32 cellular contexts compared by ENCODE assay signal in genomic region chr17:59954856-59955255, GRCh38.
"Had no signal": no experiment of that assay in that cellular context is flagged by ENCODE, and none has a peak within 500 bp of the region (broad histone marks: within the 10 kb centered on the region; RNA-seq: fewer than 3 reads in every experiment).

No MANE protein-coding gene starts in this region.

- H3K9me3 Mint-ChIP-seq: activated B cell treated with CpG ODN at 0.5 μM for 24 hours; activated CD4-positive, alpha-beta memory T cell treated with anti-CD3 and anti-CD28 coated beads, Interleukin-2, amount 10 ng/mL, durations not matched to agents 7 days and 5 days; activated naive CD8-positive, alpha-beta T cell treated with anti-CD3 and anti-CD28 coated beads for 36 hours; activated T-helper 2 cell treated with anti-CD3 and anti-CD28 coated beads, Interferon-gamma antibody, Interleukin-2, Interleukin-4, amounts not matched to agents 10 μg/mL and 5 μg/mL and 100 μg/mL, durations not matched to agents 14 hours and 24 hours and 36 hours; T-helper 1 cell treated with Interleukin-12 subunit alpha and Interleukin-12 subunit beta and Interleukin-4 antibody, amounts not matched to agents 30 μg/mL and 1 μg/mL, for 36 hours; T-helper 2 cell treated with Interferon-gamma antibody and Interleukin-4, amounts not matched to agents 5 μg/mL and 100 μg/mL, for 36 hours had no signal

- H3K9ac ChIP-seq: SK-N-SH had no signal

- H3K4me1 Mint-ChIP-seq: activated B cell treated with CpG ODN at 0.5 μM for 24 hours; activated CD8-positive, alpha-beta memory T cell treated with anti-CD3 and anti-CD28 coated beads, Interleukin-2, amount 10 ng/mL, durations not matched to agents 7 days and 5 days had no signal

- H3K27me3 Mint-ChIP-seq: activated B cell treated with CpG ODN at 0.5 μM for 24 hours; activated CD4-positive, alpha-beta memory T cell treated with anti-CD3 and anti-CD28 coated beads, Interleukin-2, amount 10 ng/mL, durations not matched to agents 7 days and 5 days; activated CD8-positive, alpha-beta memory T cell treated with anti-CD3 and anti-CD28 coated beads, Interleukin-2, amount 10 ng/mL, durations not matched to agents 7 days and 5 days; activated naive CD8-positive, alpha-beta T cell treated with anti-CD3 and anti-CD28 coated beads for 36 hours had no signal

- H3K4me3 Mint-ChIP-seq: activated B cell treated with CpG ODN at 0.5 μM for 24 hours; activated CD4-positive, alpha-beta memory T cell treated with anti-CD3 and anti-CD28 coated beads, Interleukin-2, amount 10 ng/mL, durations not matched to agents 7 days and 5 days; activated CD8-positive, alpha-beta memory T cell treated with anti-CD3 and anti-CD28 coated beads, Interleukin-2, amount 10 ng/mL, durations not matched to agents 7 days and 5 days; activated naive CD8-positive, alpha-beta T cell treated with anti-CD3 and anti-CD28 coated beads for 36 hours; T-helper 1 cell treated with Interleukin-12 subunit alpha and Interleukin-12 subunit beta and Interleukin-4 antibody, amounts not matched to agents 30 μg/mL and 1 μg/mL, for 36 hours; T-helper 2 cell treated with Interferon-gamma antibody and Interleukin-4, amounts not matched to agents 5 μg/mL and 100 μg/mL, for 36 hours had no signal

- ATAC-seq: activated CD8-positive, alpha-beta memory T cell treated with anti-CD3 and anti-CD28 coated beads, Interleukin-2, amount 10 ng/mL, durations not matched to agents 7 days and 5 days; body of pancreas had no signal

- H3K27ac Mint-ChIP-seq: activated B cell treated with CpG ODN at 0.5 μM for 24 hours; activated CD4-positive, alpha-beta memory T cell treated with anti-CD3 and anti-CD28 coated beads, Interleukin-2, amount 10 ng/mL, durations not matched to agents 7 days and 5 days; activated CD8-positive, alpha-beta memory T cell treated with anti-CD3 and anti-CD28 coated beads, Interleukin-2, amount 10 ng/mL, durations not matched to agents 7 days and 5 days; activated naive CD8-positive, alpha-beta T cell treated with anti-CD3 and anti-CD28 coated beads for 36 hours; activated T-helper 2 cell treated with anti-CD3 and anti-CD28 coated beads, Interferon-gamma antibody, Interleukin-2, Interleukin-4, amounts not matched to agents 10 μg/mL and 5 μg/mL and 100 μg/mL, durations not matched to agents 14 hours and 24 hours and 36 hours; T-helper 1 cell treated with Interleukin-12 subunit alpha and Interleukin-12 subunit beta and Interleukin-4 antibody, amounts not matched to agents 30 μg/mL and 1 μg/mL, for 36 hours; T-helper 2 cell treated with Interferon-gamma antibody and Interleukin-4, amounts not matched to agents 5 μg/mL and 100 μg/mL, for 36 hours had no signal

- H3K4me1 ChIP-seq: ascending aorta, breast epithelium, Peyer's patch, SJSA1 had no signal

- H3K4me3 ChIP-seq: ascending aorta, body of pancreas, breast epithelium, coronary artery, Peyer's patch, SJSA1 had no signal

- H3K4me2 ChIP-seq: SK-N-SH had no signal

- H3K27me3 ChIP-seq: ascending aorta, body of pancreas, breast epithelium, Peyer's patch, SJSA1 had no signal

- H3K36me3 ChIP-seq: breast epithelium had no signal

- DNase-seq: activated B cell treated with CpG ODN at 0.5 μM for 24 hours; activated CD4-positive, alpha-beta memory T cell treated with anti-CD3 and anti-CD28 coated beads, Interleukin-2, amount 10 ng/mL, durations not matched to agents 7 days and 5 days; activated CD4-positive, alpha-beta T cell treated with anti-CD3 and anti-CD28 coated beads for 4 hours; activated CD4-positive, CD25-positive, alpha-beta regulatory T cell treated with anti-CD3 and anti-CD28 coated beads, Interleukin-2, amount 50 U/mL, for 72 hours; activated CD8-positive, alpha-beta memory T cell treated with anti-CD3 and anti-CD28 coated beads for 24 hours; activated CD8-positive, alpha-beta memory T cell treated with anti-CD3 and anti-CD28 coated beads, Interleukin-2, amount 10 ng/mL, durations not matched to agents 7 days and 5 days; activated CD8-positive, alpha-beta memory T cell treated with anti-CD3 and anti-CD28 coated beads, Interleukin-2, amount 50 U/mL, for 48 hours; activated gamma-delta T cell; activated naive CD4-positive, alpha-beta T cell treated with Interleukin-2 at 50 U/mL for 16 hours; activated naive CD8-positive, alpha-beta T cell treated with anti-CD3 and anti-CD28 coated beads for 36 hours; amygdala; body of pancreas; MM.1S; MV-4-11; NCI-H1092; NCI-H1436 treated with DMSO at 0.1 percent for 48 hours; NCI-H1694 treated with DMSO at 0.1 percent for 48 hours; NCI-H2029; NCI-H345; NCI-H524 treated with DMSO at 0.1 percent for 48 hours; Peyer's patch; RPMI8226; SHP77 treated with DMSO at 0.1 percent for 48 hours; SK-N-SH had no signal

- H3K27ac ChIP-seq: ascending aorta, body of pancreas, breast epithelium, coronary artery, Peyer's patch, SJSA1 had no signal

- FAIRE-seq: TTC549 had no signal

- H3K9me3 ChIP-seq: ascending aorta, body of pancreas, breast epithelium, Peyer's patch, SJSA1, SK-N-SH had no signal
